ENCODE assay signal across 17 cellular contexts in genomic region chr14:53982546-53982945, GRCh38. TPM values are rescaled to one million over a fixed set of nuclear protein-coding genes. Genes with fewer than 3 reads are reported as not detected.
DNase-seq lines count a peak whose midpoint lies in the region; ATAC-seq, FAIRE-seq and TF ChIP-seq lines count a peak whose summit lies in the region.
"Had no signal": no experiment of that assay in that cellular context is flagged by ENCODE, and none has a peak within 500 bp of the region (broad histone marks: within the 10 kb centered on the region; RNA-seq: fewer than 3 reads in every experiment).

No MANE protein-coding gene starts in this region.

- no peak overlapping the region for H4K5ac ChIP-seq in H9 (ENCODE audit: insufficient read length, low read depth, low read length)
- no peak overlapping the region for H4K5ac ChIP-seq in mesendoderm (ENCODE audit: low read length)

- H2BK15ac ChIP-seq in H9 (ENCODE audit: low read depth, low read length): no peak overlapping the region
- no peak overlapping the region for H2BK15ac ChIP-seq in mesendoderm (replicated peaks; ENCODE audit: low read depth)

- H3K4me1 Mint-ChIP-seq in H9: peaks cover 61 to 63% of the 10 kb centered on the region in 2 experiments
- H3K4me1 Mint-ChIP-seq: CD4-positive, CD25-positive, alpha-beta regulatory T cell had no signal

- H4K8ac ChIP-seq in H9 (replicated peaks; ENCODE audit: insufficient read length, low read depth, low read length) (no peak overlapping the region), mesendoderm (ENCODE audit: low read depth, low read length) (no peak overlapping the region)

- no peak overlapping the region for H2AFZ ChIP-seq in H9 (ENCODE audit: low read length)
- H2AFZ ChIP-seq: GM23248 had no signal

- H2BK20ac ChIP-seq in H9 (ENCODE audit: low read depth, low read length, poor library complexity, severe bottlenecking): no peak overlapping the region

- H2BK120ac ChIP-seq in H9 (ENCODE audit: low read depth, low read length, poor library complexity, severe bottlenecking): no peak overlapping the region
- no peak overlapping the region for H2BK120ac ChIP-seq in mesendoderm (ENCODE audit: low read depth, low read length)

- no peak overlapping the region for H3K4me3 ChIP-seq in NT2/D1 (ENCODE audit: insufficient read length, low read depth)
- no peak overlapping the region for H3K4me3 ChIP-seq in mesendoderm (ENCODE audit: low read length)
- no peak overlapping the region for H3K4me3 ChIP-seq in kidney (ENCODE audit: low read length in 2 of 2)
- H3K4me3 ChIP-seq: BLaER1 treated with 17β-estradiol and CSF1 and Interleukin-3, amounts not matched to agents 10 nM and 100 nM; GM23248; HAP-1; K562 had no signal

- H3K79me1 ChIP-seq in H9 (ENCODE audit: insufficient read depth, low read depth, low read length, poor library complexity, severe bottlenecking) (no peaks in the 10 kb centered on the region), mesendoderm (ENCODE audit: low read length) (no peaks in the 10 kb centered on the region)

- FAIRE-seq in kidney (lab: Jason Lieb, UNC): no peak
- FAIRE-seq in frontal cortex (lab: Jason Lieb, UNC): no peak
- FAIRE-seq: K562 had no signal

- no peak overlapping the region for H3K56ac ChIP-seq in H9 (ENCODE audit: insufficient read length, low read depth, low read length)
- no peak overlapping the region for H3K56ac ChIP-seq in mesendoderm (ENCODE audit: low read length)

- intact Hi-C loops in kidney (cut with DNase I): no loop called here

- H3K27ac ChIP-seq in H9 (ENCODE audit: insufficient read length, low read depth, low read length) (no peak overlapping the region), mesendoderm (ENCODE audit: low read depth, low read length) (no peak overlapping the region), kidney (ENCODE audit: low read depth in 2 of 2, low read length in 2 of 2) (no peak overlapping the region)
- H3K27ac ChIP-seq: BLaER1 treated with 17β-estradiol and CSF1 and Interleukin-3, amounts not matched to agents 10 nM and 100 nM; GM23248; HL-60 had no signal

- H3K27ac Mint-ChIP-seq in H9: peak overlapping the region; percentile 11 to 95 (median 14); a peak in 6 of 7 replicates
- H3K27ac Mint-ChIP-seq: CD4-positive, CD25-positive, alpha-beta regulatory T cell had no signal

- ATAC-seq in esophagus mucosa: no peak
- ATAC-seq: K562 had no signal

- DNase-seq in H9 (no peak), NT2/D1 (ENCODE audit: low read depth, low spot score) (peak; percentile 69), iPS DF 19.7 (ENCODE audit: low read depth, low spot score) (peak; percentile 73), mesendoderm (no peak), kidney (no peak), frontal cortex (ENCODE audit: low spot score in 2 of 2) (no peak)
- no peak for DNase-seq in stimulated activated CD4-positive, alpha-beta T cell treated with anti-CD3 and anti-CD28 coated beads, Interleukin-2, amount 100 ng/mL, for 24 hours
- DNase-seq: 8988T; CD4-positive, CD25-positive, alpha-beta regulatory T cell; DMS53; GF-D8; GM23248 had no signal

- H3K4me2 ChIP-seq in H9 (ENCODE audit: insufficient read depth, insufficient read length, low read length): peak overlapping the region; percentile 15
- H3K4me2 ChIP-seq in mesendoderm (ENCODE audit: low read length): no peak overlapping the region
- H3K4me2 ChIP-seq: BLaER1 treated with 17β-estradiol and CSF1 and Interleukin-3, amounts not matched to agents 10 nM and 100 nM had no signal

- H3K27me3 ChIP-seq in H9 (ENCODE audit: insufficient read depth, low read length) (peaks cover 1% of the 10 kb centered on the region; the same call in 1 of the 2 replicates), NT2/D1 (ENCODE audit: insufficient read depth, insufficient read length) (no peaks in the 10 kb centered on the region), mesendoderm (ENCODE audit: insufficient read depth, low read length, poor library complexity) (no peaks in the 10 kb centered on the region)
- H3K27me3 ChIP-seq: BLaER1 treated with 17β-estradiol and CSF1 and Interleukin-3, amounts not matched to agents 10 nM and 100 nM had no signal

- no peaks in the 10 kb centered on the region for H3K79me2 ChIP-seq in H9 (ENCODE audit: insufficient read depth, low read length)
- H3K79me2 ChIP-seq in mesendoderm (ENCODE audit: control insufficient read depth, insufficient read depth, low read length): no peaks in the 10 kb centered on the region

- H3K23me2 ChIP-seq in H9 (ENCODE audit: insufficient read length, low read depth, low read length, poor library complexity, severe bottlenecking): no peaks in the 10 kb centered on the region

- no peak overlapping the region for H2BK12ac ChIP-seq in H9 (ENCODE audit: insufficient read length, low read depth, low read length)

- H3K36me3 ChIP-seq in NT2/D1 (ENCODE audit: insufficient read depth, insufficient read length, low read length): no peaks in the 10 kb centered on the region
- no peaks in the 10 kb centered on the region for H3K36me3 ChIP-seq in mesendoderm (ENCODE audit: control insufficient read depth, insufficient read depth, low read length)
- no peaks in the 10 kb centered on the region for H3K36me3 ChIP-seq in kidney (ENCODE audit: control insufficient read depth in 1 of 2, insufficient read depth in 2 of 2, low read length in 2 of 2)
- H3K36me3 ChIP-seq: BLaER1 treated with 17β-estradiol and CSF1 and Interleukin-3, amounts not matched to agents 10 nM and 100 nM; HAP-1 had no signal

- TF ChIP-seq CTCF in H9 (conservative IDR thresholded peaks at IDR 0.05) (no peak), kidney (IDR thresholded peaks at IDR 0.05; ENCODE audit: borderline replicate concordance, extremely low read depth, insufficient read depth) (no peak)

- H3K4me1 ChIP-seq in H9 (ENCODE audit: insufficient read depth, low read length): peaks cover 22% of the 10 kb centered on the region
- peaks cover 3% of the 10 kb centered on the region for H3K4me1 ChIP-seq in NT2/D1 (ENCODE audit: insufficient read depth, insufficient read length)
- peaks cover 7% of the 10 kb centered on the region for H3K4me1 ChIP-seq in mesendoderm (ENCODE audit: control insufficient read depth, low read depth, low read length)
- H3K4me1 ChIP-seq in kidney (ENCODE audit: control insufficient read depth in 1 of 2, insufficient read depth in 1 of 2, low read depth in 1 of 2, low read length in 2 of 2): no peaks in the 10 kb centered on the region
- H3K4me1 ChIP-seq: BLaER1 treated with 17β-estradiol and CSF1 and Interleukin-3, amounts not matched to agents 10 nM and 100 nM had no signal

- H2BK5ac ChIP-seq in H9 (ENCODE audit: insufficient read length, low read length) (no peak overlapping the region), mesendoderm (ENCODE audit: low read length) (no peak overlapping the region)

- H3K9ac ChIP-seq in H9 (ENCODE audit: extremely low read depth, insufficient read length, low read length) (no peak overlapping the region), NT2/D1 (ENCODE audit: insufficient read length, low read depth) (no peak overlapping the region), mesendoderm (ENCODE audit: low read length) (no peak overlapping the region), kidney (ENCODE audit: low read length in 2 of 2) (no peak overlapping the region)
- H3K9ac ChIP-seq: BLaER1 treated with 17β-estradiol and CSF1 and Interleukin-3, amounts not matched to agents 10 nM and 100 nM; GM23248 had no signal

- H3K9me3 Mint-ChIP-seq in H9: peaks cover 43 to 45% of the 10 kb centered on the region in 2 experiments

- H3K18ac ChIP-seq in H9 (ENCODE audit: insufficient read length, low read depth, low read length) (no peak overlapping the region), mesendoderm (ENCODE audit: low read length) (peak overlapping the region; percentile 43)

- H3T11ph ChIP-seq in H9 (ENCODE audit: low read length): no peak overlapping the region

- H3K9me3 ChIP-seq in H9 (ENCODE audit: control insufficient read depth, low read depth, low read length) (peaks cover 16% of the 10 kb centered on the region), NT2/D1 (ENCODE audit: insufficient read depth, low read length) (peaks cover 42% of the 10 kb centered on the region; the same call in 1 of the 2 replicates), kidney (ENCODE audit: control insufficient read depth in 1 of 2, low read length in 2 of 2) (no peaks in the 10 kb centered on the region)

- no peak overlapping the region for H4K91ac ChIP-seq in H9 (ENCODE audit: insufficient read length, low read depth, low read length)

- H3K14ac ChIP-seq in H9 (ENCODE audit: insufficient read depth, low read length): no peak overlapping the region

- no peaks in the 10 kb centered on the region for H4K20me1 ChIP-seq in H9 (ENCODE audit: control insufficient read depth, insufficient read depth, insufficient read length)
- H4K20me1 ChIP-seq: BLaER1 treated with 17β-estradiol and CSF1 and Interleukin-3, amounts not matched to agents 10 nM and 100 nM had no signal

- H3K23ac ChIP-seq in H9 (ENCODE audit: insufficient read length, low read depth, low read length): no peak overlapping the region
- H3K23ac ChIP-seq in mesendoderm (ENCODE audit: low read length): no peak overlapping the region

- peaks cover 28 to 45% (median 33%) of the 10 kb centered on the region in 3 experiments for H3K36me3 Mint-ChIP-seq in H9 (ENCODE audit: insufficient read depth in 1 of 3, low read depth in 3 of 3)
- H3K36me3 Mint-ChIP-seq: CD4-positive, CD25-positive, alpha-beta regulatory T cell had no signal

- peak overlapping the region in 1 of 2 experiments; percentile 6; a peak in 2 of 5 replicates for H3K4me3 Mint-ChIP-seq in H9
- H3K4me3 Mint-ChIP-seq: CD4-positive, CD25-positive, alpha-beta regulatory T cell had no signal

- no CpG with 5 or more reads among the region's 2 CpGs for WGBS in H9 (ENCODE audit: extremely low coverage, insufficient read length, low lambda C conversion rate)
- WGBS in mesendoderm (ENCODE audit: extremely low coverage, insufficient coverage, low lambda C conversion rate): no CpG with 5 or more reads among the region's 2 CpGs

- H2AK5ac ChIP-seq in H9 (ENCODE audit: insufficient read length, low read length) (no peak overlapping the region), mesendoderm (ENCODE audit: low read length) (no peak overlapping the region)

- peaks cover 7% of the 10 kb centered on the region for H3K27me3 Mint-ChIP-seq in H9 (ENCODE audit: low read depth)
- H3K27me3 Mint-ChIP-seq: CD4-positive, CD25-positive, alpha-beta regulatory T cell had no signal

- H3K4ac ChIP-seq in H9 (ENCODE audit: low read depth, low read length): no peak overlapping the region
- H3K4ac ChIP-seq in mesendoderm (ENCODE audit: low read depth, low read length): no peak overlapping the region

RNA-seq across cellular contexts. Expression of gene BMP4, which starts 25.9 kb away (rescaled TPM):
- total RNA-seq in H9 (2021) (12.2 and 13.6 TPM in 2 replicates), kidney (11.2 TPM), esophagus mucosa (2.0 TPM), frontal cortex (0.41 TPM)
- 7.8 TPM for polyA plus RNA-seq in mesendoderm (2013, experiment 1 of 2)
- polyA plus RNA-seq in mesendoderm (2013, experiment 2 of 2): 8.5 TPM
- polyA plus RNA-seq in kidney (ENCODE audit: insufficient read depth, low read depth, low replicate concordance): 9.9 TPM
- total RNA-seq: CD4-positive, CD25-positive, alpha-beta regulatory T cell; GM23248; K562 had no signal
- polyA plus RNA-seq: GM23248, K562 had no signal

Comparison
In these comparisons a context has a peak if more than half of its experiments do, and no peak if none do; other contexts are left out.
1. DNase-seq: peak in NT2/D1 (single experiment) and iPS DF 19.7 (single experiment); none in H9 (single experiment), mesendoderm (single experiment), kidney (single experiment), stimulated activated CD4-positive, alpha-beta T cell treated with anti-CD3 and anti-CD28 coated beads, Interleukin-2, amount 100 ng/mL, for 24 hours (0 of 2) and frontal cortex (0 of 2).